Comparison of ENCODE assay signal across 8 cellular contexts in the genomic region with DNA sequence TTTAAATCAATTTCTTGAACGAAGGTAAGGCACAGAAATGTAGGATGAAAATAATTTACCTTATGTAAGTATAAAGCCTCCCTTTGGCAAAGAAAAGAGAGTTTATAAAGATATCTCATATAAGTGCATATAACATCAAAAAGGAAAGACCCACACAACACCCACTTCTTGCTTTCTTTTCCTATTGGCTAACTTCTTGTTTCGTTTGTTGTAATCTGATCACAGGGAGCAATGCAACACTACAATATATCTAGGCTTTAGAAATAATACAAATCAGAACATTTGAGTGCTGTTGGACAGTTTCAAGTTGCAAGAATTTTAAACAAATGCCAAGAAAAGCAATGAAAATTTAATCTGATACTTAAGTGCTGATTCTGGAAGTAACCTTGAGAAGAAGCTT. TPM values are rescaled to one million over a fixed set of nuclear protein-coding genes. Genes with fewer than 3 reads are reported as not detected.
DNase-seq lines count a peak whose midpoint lies in the region; ATAC-seq and TF ChIP-seq lines count a peak whose summit lies in the region.

No MANE protein-coding gene starts in this region.

- no peaks in the 10 kb centered on the region for H3K9me3 Mint-ChIP-seq in stimulated activated effector memory CD8-positive, alpha-beta T cell treated with anti-CD3 and anti-CD28 coated beads, Interleukin-12 subunit alpha, Interleukin-12 subunit beta, amount 100 ng/mL, for 72 hours

- H3K9me3 ChIP-seq in T-helper 17 cell (ENCODE audit: control insufficient read depth, low read length, poor library complexity, severe bottlenecking): no peaks in the 10 kb centered on the region

- H3K36me3 Mint-ChIP-seq in T-helper 17 cell (ENCODE audit: low read depth): peaks cover 5% of the 10 kb centered on the region
- H3K36me3 Mint-ChIP-seq in stimulated activated effector memory CD8-positive, alpha-beta T cell treated with anti-CD3 and anti-CD28 coated beads, Interleukin-12 subunit alpha, Interleukin-12 subunit beta, amount 100 ng/mL, for 72 hours: peaks cover 18% of the 10 kb centered on the region

- DNase-seq in AG20443 (ENCODE audit: low spot score) (peak; percentile 11), H7 (no peak), T-helper 17 cell (no peak), glomerular visceral epithelial cell (ENCODE audit: extremely low spot score) (peak; percentile 46), GM13977 (ENCODE audit: low spot score) (no peak), NCI-H2196 treated with DMSO at 0.1 percent for 48 hours (lab: John Stamatoyannopoulos, UW; ENCODE audit: unreplicated experiment) (no peak)
- no peak for DNase-seq in stimulated activated effector memory CD8-positive, alpha-beta T cell treated with anti-CD3 and anti-CD28 coated beads, Interleukin-12 subunit alpha, Interleukin-12 subunit beta, amount 100 ng/mL, for 72 hours (ENCODE audit: low spot score in 2 of 2)

- H3K36me3 ChIP-seq in H7 (replicated peaks; ENCODE audit: control insufficient read depth, insufficient read depth, low read length): no peaks in the 10 kb centered on the region

- H3K27ac Mint-ChIP-seq in T-helper 17 cell: peak overlapping the region; percentile 99
- H3K27ac Mint-ChIP-seq in stimulated activated effector memory CD8-positive, alpha-beta T cell treated with anti-CD3 and anti-CD28 coated beads, Interleukin-12 subunit alpha, Interleukin-12 subunit beta, amount 100 ng/mL, for 72 hours: peak overlapping the region; percentile 3

- H3K27me3 ChIP-seq in H7 (ENCODE audit: control insufficient read depth, insufficient read depth, low read length): no peaks in the 10 kb centered on the region

- H3K4me1 Mint-ChIP-seq in T-helper 17 cell: peaks cover 22% of the 10 kb centered on the region
- peaks cover 17% of the 10 kb centered on the region for H3K4me1 Mint-ChIP-seq in stimulated activated effector memory CD8-positive, alpha-beta T cell treated with anti-CD3 and anti-CD28 coated beads, Interleukin-12 subunit alpha, Interleukin-12 subunit beta, amount 100 ng/mL, for 72 hours

- no peak for TF ChIP-seq CTCF in GM13977 (IDR thresholded peaks at IDR 0.05; ENCODE audit: extremely low read depth, insufficient read depth, missing control alignments)

- ATAC-seq in T-helper 17 cell (no peak), HG03135 (IDR thresholded peaks at IDR 0.05; ENCODE audit: unreplicated experiment) (no peak)
- ATAC-seq in stimulated activated effector memory CD8-positive, alpha-beta T cell treated with anti-CD3 and anti-CD28 coated beads, Interleukin-12 subunit alpha, Interleukin-12 subunit beta, amount 100 ng/mL, for 72 hours: no peak

- peaks cover 7% of the 10 kb centered on the region for H3K27me3 Mint-ChIP-seq in T-helper 17 cell

- in situ Hi-C loops in GM13977 (cut with MboI; ENCODE audit: low pct_unique_long_range_greater_than_20kb, low sequenced_read_pairs, unreplicated experiment): no loop called here

- peak overlapping the region; percentile 71 for H3K4me3 ChIP-seq in H7 (ENCODE audit: insufficient read depth, low read depth, low read length)

- H3K4me3 Mint-ChIP-seq in T-helper 17 cell: peak overlapping the region; percentile 12
- H3K4me3 Mint-ChIP-seq in stimulated activated effector memory CD8-positive, alpha-beta T cell treated with anti-CD3 and anti-CD28 coated beads, Interleukin-12 subunit alpha, Interleukin-12 subunit beta, amount 100 ng/mL, for 72 hours: peak overlapping the region; percentile 84

RNA-seq across cellular contexts. Expression of a gene that starts 1.3 kb away (rescaled TPM):
- 11.1 and 16.1 TPM in 2 replicates for total RNA-seq in H7 (2014; rRNA removed; shearing (Covaris generic))
- 1 to 10 TPM; 1.2 to 1.3 TPM for total RNA-seq in T-helper 17 cell

RNA-seq across cellular contexts. Expression of a gene that starts 1.7 kb away (rescaled TPM):
- 53.3 and 61.3 TPM in 2 replicates for total RNA-seq in H7 (2014; rRNA removed; shearing (Covaris generic))
- 10 to 100 TPM; 46.4 to 54.9 TPM for total RNA-seq in T-helper 17 cell

Comparison
In these comparisons a context has a peak if more than half of its experiments do, and no peak if none do; other contexts are left out.
1. DNase-seq: peak in AG20443 (single experiment) and glomerular visceral epithelial cell (single experiment); none in H7 (single experiment), T-helper 17 cell (0 of 3), stimulated activated effector memory CD8-positive, alpha-beta T cell treated with anti-CD3 and anti-CD28 coated beads, Interleukin-12 subunit alpha, Interleukin-12 subunit beta, amount 100 ng/mL, for 72 hours (0 of 2), GM13977 (single experiment) and NCI-H2196 treated with DMSO at 0.1 percent for 48 hours (single experiment).